In genomic region chr3:189606774-189607173, GRCh38 we compare ENCODE assay signal across 15 cellular contexts. TPM values are rescaled to one million over a fixed set of nuclear protein-coding genes. Genes with fewer than 3 reads are reported as not detected.
"Had no signal": no experiment of that assay in that cellular context is flagged by ENCODE, and none has a peak within 500 bp of the region (broad histone marks: within the 10 kb centered on the region; RNA-seq: fewer than 3 reads in every experiment).

No MANE protein-coding gene starts in this region.

- FAIRE-seq: urothelium cell line had no signal

- H3K36me3 Mint-ChIP-seq: stimulated activated naive B cell treated with anti-CD40 and anti-IgM and Interleukin-4, amounts not matched to agents 10 μg/mL and 1 μg/mL and 100 μg/mL, for 72 hours; type B pancreatic cell had no signal

- H3K4me3 Mint-ChIP-seq: naive thymus-derived CD8-positive, alpha-beta T cell; stimulated activated naive B cell treated with anti-CD40 and anti-IgM and Interleukin-4, amounts not matched to agents 10 μg/mL and 1 μg/mL and 100 μg/mL, for 72 hours; type B pancreatic cell had no signal

- H3K27me3 Mint-ChIP-seq: naive thymus-derived CD8-positive, alpha-beta T cell; stimulated activated naive B cell treated with anti-CD40 and anti-IgM and Interleukin-4, amounts not matched to agents 10 μg/mL and 1 μg/mL and 100 μg/mL, for 72 hours; type B pancreatic cell had no signal

- DNase-seq: colonic mucosa; dermis blood vessel endothelial cell; foreskin keratinocyte; naive thymus-derived CD8-positive, alpha-beta T cell; psoas muscle; retina; right lobe of liver; spleen; stimulated activated CD4-positive, alpha-beta T cell treated with anti-CD3 and anti-CD28 coated beads, Interleukin-15, amount 100 ng/mL, for 24 hours; stimulated activated CD4-positive, alpha-beta T cell treated with anti-CD3 and anti-CD28 coated beads, Interleukin-1b, Interleukin-23, amount 100 ng/mL, for 48 hours; stimulated activated CD4-positive, alpha-beta T cell treated with anti-CD3 and anti-CD28 coated beads, Interleukin-4, amount 100 ng/mL, for 24 hours; stimulated activated naive B cell treated with anti-CD40 and anti-IgM and Interleukin-4, amounts not matched to agents 10 μg/mL and 1 μg/mL and 100 μg/mL, for 72 hours had no signal

- H3K27ac Mint-ChIP-seq: stimulated activated naive B cell treated with anti-CD40 and anti-IgM and Interleukin-4, amounts not matched to agents 10 μg/mL and 1 μg/mL and 100 μg/mL, for 72 hours; type B pancreatic cell had no signal

- H3K4me1 Mint-ChIP-seq: naive thymus-derived CD8-positive, alpha-beta T cell; stimulated activated naive B cell treated with anti-CD40 and anti-IgM and Interleukin-4, amounts not matched to agents 10 μg/mL and 1 μg/mL and 100 μg/mL, for 72 hours had no signal

- ATAC-seq: foreskin keratinocyte; naive thymus-derived CD8-positive, alpha-beta T cell; right lobe of liver; stimulated activated naive B cell treated with anti-CD40 and anti-IgM and Interleukin-4, amounts not matched to agents 10 μg/mL and 1 μg/mL and 100 μg/mL, for 72 hours had no signal

RNA-seq across cellular contexts. Expression of gene TP63, which starts 24.4 kb away (rescaled TPM):
- total RNA-seq: colonic mucosa; dermis blood vessel endothelial cell; epithelial cell of proximal tubule; naive thymus-derived CD8-positive, alpha-beta T cell had no signal
- polyA plus RNA-seq: naive thymus-derived CD8-positive, alpha-beta T cell had no signal
